Comparison of ENCODE assay signal across 23 cellular contexts in the genomic region with DNA sequence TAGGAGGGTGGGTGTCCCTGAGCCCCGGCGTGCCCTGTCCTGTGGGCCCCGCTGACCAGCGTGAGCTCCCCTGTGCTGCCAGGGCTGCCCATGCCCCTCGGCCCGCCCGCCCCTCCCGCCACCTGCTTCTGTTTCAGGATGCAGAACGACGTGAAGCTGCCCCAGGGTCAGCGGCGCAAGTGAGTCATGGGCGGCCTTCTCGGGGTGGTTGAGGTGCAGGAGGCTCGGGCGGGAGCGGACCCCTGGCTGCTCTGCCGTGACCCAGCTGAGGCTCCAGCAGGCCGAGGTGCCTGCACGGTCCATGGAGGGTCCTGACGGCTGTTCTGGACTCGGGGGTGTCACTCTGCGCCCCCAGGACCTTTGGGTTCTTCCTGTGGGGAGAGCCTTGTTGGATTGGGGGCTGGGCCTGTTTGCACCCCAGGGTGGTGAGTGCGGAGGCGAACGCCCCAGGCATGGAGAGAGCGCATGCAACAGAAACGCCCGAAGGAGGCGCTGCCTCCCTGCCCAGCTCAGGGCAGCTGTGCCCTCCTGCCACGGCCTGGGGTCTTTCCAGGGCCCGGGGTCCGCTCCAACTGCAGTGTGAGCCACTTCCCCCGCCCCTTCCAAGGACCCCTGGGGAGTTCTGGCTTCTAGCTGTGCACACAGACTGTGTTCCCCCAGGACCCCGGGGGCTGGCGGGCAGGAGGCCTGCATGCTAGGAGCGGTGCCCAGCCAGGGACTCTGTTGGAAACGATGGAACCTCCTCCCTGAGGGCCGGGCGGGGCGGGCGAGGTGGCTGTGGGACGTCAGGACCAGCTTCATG.
"Had no signal": no experiment of that assay in that cellular context is flagged by ENCODE, and none has a peak within 500 bp of the region (broad histone marks: within the 10 kb centered on the region; RNA-seq: fewer than 3 reads in every experiment).

No MANE protein-coding gene starts in this region.

- H3K27ac Mint-ChIP-seq: activated B cell treated with CpG ODN at 0.5 μM for 24 hours; activated CD4-positive, alpha-beta memory T cell treated with anti-CD3 and anti-CD28 coated beads for 36 hours; activated naive CD8-positive, alpha-beta T cell treated with anti-CD3 and anti-CD28 coated beads, Interleukin-2, amount 50 U/mL, for 24 hours; activated T-cell treated with anti-CD3 and anti-CD28 coated beads, Interleukin-2, amount 50 U/mL, for 72 hours; stimulated activated naive B cell treated with anti-CD40 and anti-IgM and Interleukin-4, amounts not matched to agents 10 μg/mL and 1 μg/mL and 100 μg/mL, for 72 hours had no signal

- DNase-seq: activated B cell treated with CpG ODN at 0.5 μM for 24 hours; activated CD4-positive, alpha-beta memory T cell treated with anti-CD3 and anti-CD28 coated beads for 36 hours; activated CD4-positive, alpha-beta T cell treated with anti-CD3 and anti-CD28 coated beads for 4 hours; activated gamma-delta T cell; activated naive CD4-positive, alpha-beta T cell treated with anti-CD3 and anti-CD28 coated beads, Interleukin-2, amount 50 U/mL, for 16 hours; activated naive CD8-positive, alpha-beta T cell treated with anti-CD3 and anti-CD28 coated beads, Interleukin-2, amount 50 U/mL, for 24 hours; activated T-cell treated with anti-CD3 and anti-CD28 coated beads, Interleukin-2, amount 50 U/mL, for 72 hours; cerebellar nuclear complex; heart right ventricle; mesendoderm; occipital lobe; small intestine; stimulated activated CD4-positive, alpha-beta T cell treated with anti-CD3 and anti-CD28 coated beads, Interleukin-2, amount 100 ng/mL, for 48 hours; stimulated activated CD8-positive, alpha-beta memory T cell treated with anti-CD3 and anti-CD28 coated beads, Interleukin-4, amount 100 ng/mL, for 48 hours; stimulated activated naive B cell treated with anti-CD40 and anti-IgM and Interleukin-4, amounts not matched to agents 10 μg/mL and 1 μg/mL and 100 μg/mL, for 72 hours; T-helper 9 cell; testis had no signal

- H3K9me3 Mint-ChIP-seq: activated B cell treated with CpG ODN at 0.5 μM for 24 hours; activated CD4-positive, alpha-beta memory T cell treated with anti-CD3 and anti-CD28 coated beads for 36 hours; activated naive CD8-positive, alpha-beta T cell treated with anti-CD3 and anti-CD28 coated beads, Interleukin-2, amount 50 U/mL, for 24 hours; activated T-cell treated with anti-CD3 and anti-CD28 coated beads, Interleukin-2, amount 50 U/mL, for 72 hours; stimulated activated naive B cell treated with anti-CD40 and anti-IgM and Interleukin-4, amounts not matched to agents 10 μg/mL and 1 μg/mL and 100 μg/mL, for 72 hours had no signal

- H3K27ac ChIP-seq: coronary artery, heart right ventricle, testis, upper lobe of left lung had no signal

- ATAC-seq: activated naive CD8-positive, alpha-beta T cell treated with anti-CD3 and anti-CD28 coated beads, Interleukin-2, amount 50 U/mL, for 24 hours; activated T-cell treated with anti-CD3 and anti-CD28 coated beads, Interleukin-2, amount 50 U/mL, for 72 hours; heart right ventricle; left colon; mucosa of descending colon; sciatic nerve; stimulated activated naive B cell treated with anti-CD40 and anti-IgM and Interleukin-4, amounts not matched to agents 10 μg/mL and 1 μg/mL and 100 μg/mL, for 72 hours had no signal

- H3K27me3 ChIP-seq: heart right ventricle, testis, upper lobe of left lung had no signal

- FAIRE-seq: keratinocyte, small intestine had no signal

- H3K4me3 ChIP-seq: coronary artery, heart right ventricle, mucosa of descending colon, testis, upper lobe of left lung had no signal

- H3K9me3 ChIP-seq: heart right ventricle, mucosa of descending colon, testis, upper lobe of left lung had no signal

- H3K27me3 Mint-ChIP-seq: activated B cell treated with CpG ODN at 0.5 μM for 24 hours; activated CD4-positive, alpha-beta memory T cell treated with anti-CD3 and anti-CD28 coated beads for 36 hours; activated naive CD8-positive, alpha-beta T cell treated with anti-CD3 and anti-CD28 coated beads, Interleukin-2, amount 50 U/mL, for 24 hours; stimulated activated naive B cell treated with anti-CD40 and anti-IgM and Interleukin-4, amounts not matched to agents 10 μg/mL and 1 μg/mL and 100 μg/mL, for 72 hours had no signal

- H3K4me3 Mint-ChIP-seq: activated B cell treated with CpG ODN at 0.5 μM for 24 hours; activated CD4-positive, alpha-beta memory T cell treated with anti-CD3 and anti-CD28 coated beads for 36 hours; activated naive CD8-positive, alpha-beta T cell treated with anti-CD3 and anti-CD28 coated beads, Interleukin-2, amount 50 U/mL, for 24 hours; activated T-cell treated with anti-CD3 and anti-CD28 coated beads, Interleukin-2, amount 50 U/mL, for 72 hours; stimulated activated naive B cell treated with anti-CD40 and anti-IgM and Interleukin-4, amounts not matched to agents 10 μg/mL and 1 μg/mL and 100 μg/mL, for 72 hours had no signal
